Comparison of ENCODE assay signal across 9 cellular contexts in genomic region chr10:31961675-31962074, GRCh38. TPM values are rescaled to one million over a fixed set of nuclear protein-coding genes. Genes with fewer than 3 reads are reported as not detected.
DNase-seq lines count a peak whose midpoint lies in the region; ATAC-seq and TF ChIP-seq lines count a peak whose summit lies in the region.
"Had no signal": no experiment of that assay in that cellular context is flagged by ENCODE, and none has a peak within 500 bp of the region (broad histone marks: within the 10 kb centered on the region; RNA-seq: fewer than 3 reads in every experiment).

No MANE protein-coding gene starts in this region.

- no peak overlapping the region for H3K27ac Mint-ChIP-seq in activated T-cell treated with anti-CD3 and anti-CD28 coated beads, Interleukin-2, amount 50 U/mL, for 72 hours
- no peak overlapping the region for H3K27ac Mint-ChIP-seq in activated T-cell treated with anti-CD3 and anti-CD28 coated beads, Interleukin-2, amount 50 U/mL, for 24 hours
- H3K27ac Mint-ChIP-seq in effector memory CD8-positive, alpha-beta T cell: no peak overlapping the region
- peak overlapping the region; percentile 73 for H3K27ac Mint-ChIP-seq in stimulated activated naive CD8-positive, alpha-beta T cell treated with anti-CD3 and anti-CD28 coated beads, Interleukin-15, Interleukin-2, amounts not matched to agents 100 ng/mL and 50 ng/mL, for 24 hours
- H3K27ac Mint-ChIP-seq: nephron had no signal

- in situ Hi-C loops in ACHN (cut with HindIII; ENCODE audit: low pct_ligation_motif_present, low pct_unique_long_range_greater_than_20kb, low sequenced_read_pairs): no loop called here

- ATAC-seq in activated T-cell treated with anti-CD3 and anti-CD28 coated beads, Interleukin-2, amount 50 U/mL, for 72 hours (replicated peaks in 1 of 2): peak; percentile 74 to 92
- peak; percentile 22 for ATAC-seq in effector memory CD8-positive, alpha-beta T cell (replicated peaks)

- H3K4me1 Mint-ChIP-seq in activated T-cell treated with anti-CD3 and anti-CD28 coated beads, Interleukin-2, amount 50 U/mL, for 72 hours (ENCODE audit: low read depth): peaks cover 27% of the 10 kb centered on the region
- peaks cover 17% of the 10 kb centered on the region for H3K4me1 Mint-ChIP-seq in activated T-cell treated with anti-CD3 and anti-CD28 coated beads, Interleukin-2, amount 50 U/mL, for 24 hours (ENCODE audit: low read depth)
- peaks cover 0 to 1% of the 10 kb centered on the region in 2 donors for H3K4me1 Mint-ChIP-seq in effector memory CD8-positive, alpha-beta T cell (ENCODE audit: low read depth in 2 of 2)
- peaks cover 25% of the 10 kb centered on the region for H3K4me1 Mint-ChIP-seq in stimulated activated naive CD8-positive, alpha-beta T cell treated with anti-CD3 and anti-CD28 coated beads, Interleukin-15, Interleukin-2, amounts not matched to agents 100 ng/mL and 50 ng/mL, for 24 hours (ENCODE audit: low read depth)

- H3K4me3 ChIP-seq in coronary artery: no peak overlapping the region

- no peaks in the 10 kb centered on the region for H3K27me3 Mint-ChIP-seq in activated T-cell treated with anti-CD3 and anti-CD28 coated beads, Interleukin-2, amount 50 U/mL, for 72 hours (ENCODE audit: low read depth)
- no peaks in the 10 kb centered on the region for H3K27me3 Mint-ChIP-seq in activated T-cell treated with anti-CD3 and anti-CD28 coated beads, Interleukin-2, amount 50 U/mL, for 24 hours
- H3K27me3 Mint-ChIP-seq in effector memory CD8-positive, alpha-beta T cell: no peaks in the 10 kb centered on the region
- no peaks in the 10 kb centered on the region for H3K27me3 Mint-ChIP-seq in stimulated activated naive CD8-positive, alpha-beta T cell treated with anti-CD3 and anti-CD28 coated beads, Interleukin-15, Interleukin-2, amounts not matched to agents 100 ng/mL and 50 ng/mL, for 24 hours

- peak overlapping the region; percentile 5 to 33 for H3K4me3 Mint-ChIP-seq in activated T-cell treated with anti-CD3 and anti-CD28 coated beads, Interleukin-2, amount 50 U/mL, for 72 hours
- H3K4me3 Mint-ChIP-seq in activated T-cell treated with anti-CD3 and anti-CD28 coated beads, Interleukin-2, amount 50 U/mL, for 24 hours: no peak overlapping the region
- H3K4me3 Mint-ChIP-seq in effector memory CD8-positive, alpha-beta T cell: no peak overlapping the region
- H3K4me3 Mint-ChIP-seq in stimulated activated naive CD8-positive, alpha-beta T cell treated with anti-CD3 and anti-CD28 coated beads, Interleukin-15, Interleukin-2, amounts not matched to agents 100 ng/mL and 50 ng/mL, for 24 hours: peak overlapping the region; percentile 11
- H3K4me3 Mint-ChIP-seq: nephron had no signal

- no peak for TF ChIP-seq CTCF in coronary artery (IDR thresholded peaks at IDR 0.05)

- no peaks in the 10 kb centered on the region for H3K36me3 Mint-ChIP-seq in activated T-cell treated with anti-CD3 and anti-CD28 coated beads, Interleukin-2, amount 50 U/mL, for 72 hours (ENCODE audit: insufficient read depth in 2 of 2)
- no peaks in the 10 kb centered on the region for H3K36me3 Mint-ChIP-seq in activated T-cell treated with anti-CD3 and anti-CD28 coated beads, Interleukin-2, amount 50 U/mL, for 24 hours (ENCODE audit: low read depth)
- no peaks in the 10 kb centered on the region for H3K36me3 Mint-ChIP-seq in effector memory CD8-positive, alpha-beta T cell (ENCODE audit: insufficient read depth)
- H3K36me3 Mint-ChIP-seq in stimulated activated naive CD8-positive, alpha-beta T cell treated with anti-CD3 and anti-CD28 coated beads, Interleukin-15, Interleukin-2, amounts not matched to agents 100 ng/mL and 50 ng/mL, for 24 hours (ENCODE audit: low read depth): no peaks in the 10 kb centered on the region

- peak; percentile 2 to 35 for DNase-seq in activated T-cell treated with anti-CD3 and anti-CD28 coated beads, Interleukin-2, amount 50 U/mL, for 72 hours
- DNase-seq in activated T-cell treated with anti-CD3 and anti-CD28 coated beads, Interleukin-2, amount 50 U/mL, for 24 hours: no peak
- DNase-seq in NCI-H2171 treated with DMSO at 0.1 percent for 48 hours (lab: John Stamatoyannopoulos, UW): peak; percentile 78
- no peak for DNase-seq in effector memory CD8-positive, alpha-beta T cell
- no peak for DNase-seq in coronary artery (ENCODE audit: low spot score)
- no peak for DNase-seq in ACHN
- DNase-seq in C1 segment of cervical spinal cord (lab: John Stamatoyannopoulos, UW): no peak

- no peak overlapping the region for H3K27ac ChIP-seq in coronary artery

- no peaks in the 10 kb centered on the region for H3K9me3 Mint-ChIP-seq in activated T-cell treated with anti-CD3 and anti-CD28 coated beads, Interleukin-2, amount 50 U/mL, for 72 hours
- H3K9me3 Mint-ChIP-seq in activated T-cell treated with anti-CD3 and anti-CD28 coated beads, Interleukin-2, amount 50 U/mL, for 24 hours: no peaks in the 10 kb centered on the region
- no peaks in the 10 kb centered on the region for H3K9me3 Mint-ChIP-seq in effector memory CD8-positive, alpha-beta T cell
- H3K9me3 Mint-ChIP-seq in stimulated activated naive CD8-positive, alpha-beta T cell treated with anti-CD3 and anti-CD28 coated beads, Interleukin-15, Interleukin-2, amounts not matched to agents 100 ng/mL and 50 ng/mL, for 24 hours: no peaks in the 10 kb centered on the region
- H3K9me3 Mint-ChIP-seq: nephron had no signal

RNA-seq across cellular contexts. Expression of gene ARHGAP12, which starts 33.0 kb away (rescaled TPM):
- total RNA-seq in activated T-cell treated with anti-CD3 and anti-CD28 coated beads, Interleukin-2, amount 50 U/mL, for 72 hours: 1 to 10 TPM; 5.2 to 5.6 TPM

Comparison
In these comparisons a context has a peak if more than half of its experiments do, and no peak if none do; other contexts are left out.
1. DNase-seq: peak in activated T-cell treated with anti-CD3 and anti-CD28 coated beads, Interleukin-2, amount 50 U/mL, for 72 hours (2 of 2) and NCI-H2171 treated with DMSO at 0.1 percent for 48 hours (single experiment); none in activated T-cell treated with anti-CD3 and anti-CD28 coated beads, Interleukin-2, amount 50 U/mL, for 24 hours (single experiment), effector memory CD8-positive, alpha-beta T cell (0 of 3), coronary artery (single experiment), ACHN (single experiment) and C1 segment of cervical spinal cord (0 of 14).
2. H3K4me3 Mint-ChIP-seq: peak in activated T-cell treated with anti-CD3 and anti-CD28 coated beads, Interleukin-2, amount 50 U/mL, for 72 hours (2 of 2) and stimulated activated naive CD8-positive, alpha-beta T cell treated with anti-CD3 and anti-CD28 coated beads, Interleukin-15, Interleukin-2, amounts not matched to agents 100 ng/mL and 50 ng/mL, for 24 hours (single experiment); none in activated T-cell treated with anti-CD3 and anti-CD28 coated beads, Interleukin-2, amount 50 U/mL, for 24 hours (single experiment) and effector memory CD8-positive, alpha-beta T cell (0 of 2).